In the genomic region with DNA sequence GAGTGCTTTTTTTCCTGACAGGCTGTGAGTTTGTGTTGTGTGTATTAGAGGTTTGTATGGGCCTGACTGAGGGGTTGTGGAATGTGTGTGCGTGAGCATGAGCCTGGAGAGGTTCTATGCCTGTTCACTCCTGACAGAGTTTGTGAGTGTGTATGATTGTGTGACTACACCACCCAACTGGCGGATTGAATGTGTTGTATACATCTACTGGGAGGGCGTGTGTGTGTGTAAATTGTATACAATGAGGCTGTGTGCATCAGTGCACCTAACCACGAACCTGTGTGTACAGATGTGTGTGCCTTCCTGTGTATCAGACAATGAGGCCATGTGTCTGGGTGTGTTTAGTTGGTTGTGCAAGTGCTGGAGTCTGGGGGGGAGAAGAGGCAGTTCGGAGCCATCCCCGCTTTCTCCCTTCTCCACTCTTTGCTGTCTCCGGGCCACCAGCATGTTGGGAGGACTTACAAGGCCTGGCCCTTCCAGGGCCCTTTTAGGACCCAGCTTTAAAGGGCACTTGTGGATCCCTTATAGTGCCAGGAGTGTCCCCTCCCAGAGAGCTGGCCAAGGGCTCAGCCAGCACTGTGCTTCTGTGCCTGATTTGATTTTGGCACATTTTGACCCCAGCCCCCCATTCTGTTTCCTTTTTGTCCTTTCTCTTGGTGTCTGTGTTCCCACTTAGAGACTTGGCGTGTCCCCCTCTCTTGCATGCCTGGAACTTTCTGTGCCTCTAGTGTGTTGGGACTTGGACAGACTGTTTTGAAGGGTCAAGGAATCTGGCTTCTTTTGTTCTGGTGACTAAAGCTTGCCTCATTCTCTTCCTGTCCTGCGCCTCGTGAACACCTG, we compare ENCODE assay signal across 8 cellular contexts. TPM values are rescaled to one million over a fixed set of nuclear protein-coding genes. Genes with fewer than 3 reads are reported as not detected.
DNase-seq lines count a peak whose midpoint lies in the region; ATAC-seq and TF ChIP-seq lines count a peak whose summit lies in the region.

No MANE protein-coding gene starts in this region.

- WGBS in transverse colon (ENCODE audit: low coverage in 1 of 2), 2 donors = 26 to 62% methylated on average over 4 to 10 of the region's 10 CpGs

- H2AFZ ChIP-seq in OCI-LY7 (ENCODE audit: low read length) = no peak overlapping the region; the same call in 1 of the 2 replicates

- H3K4me3 ChIP-seq in transverse colon (peak overlapping the region; percentile 67 to 78 (median 70)), OCI-LY7 (ENCODE audit: low read depth, low read length, poor library complexity, severe bottlenecking) (no peak overlapping the region)

- POLR2A ChIA-PET in OCI-LY7 (lab: Charles Lee) = no interaction called here

- no peaks in the 10 kb centered on the region for H3K9me2 ChIP-seq in OCI-LY7 (ENCODE audit: insufficient read depth, low read length)

- peak overlapping the region; percentile 88 for H3K4me3 Mint-ChIP-seq in chondrocyte (ENCODE audit: unreplicated experiment)

- ATAC-seq in GM21515 (IDR thresholded peaks at IDR 0.05; ENCODE audit: unreplicated experiment) = no peak

- BruUV-seq in OCI-LY7 (replicated peaks; lab: Mats Ljungman, UMichigan) = no TSS peak

- peak overlapping the region; percentile 82 to 91 (median 87) for H3K27ac ChIP-seq in transverse colon
- H3K27ac ChIP-seq in OCI-LY7 (ENCODE audit: low read depth, low read length, poor library complexity, severe bottlenecking) = no peak overlapping the region

- no peak overlapping the region for H3K4me2 ChIP-seq in OCI-LY7 (ENCODE audit: low read length)

- DNase-seq in C1 segment of cervical spinal cord (lab: John Stamatoyannopoulos, UW) (peak in 10 of 14 donors; percentile 21 to 83 (median 50)), LHCN-M2 (ENCODE audit: low read depth) (peak; percentile 44), chondrocyte (ENCODE audit: low spot score) (no peak), lung microvascular endothelial cell (ENCODE audit: low read depth in 2 of 2) (peak; percentile 42 to 45), transverse colon (peak; percentile 28), OCI-LY7 (ENCODE audit: low spot score) (no peak), dedifferentiated amniotic fluid mesenchymal stem cell (ENCODE audit: extremely low spot score) (no peak)

- H3K4me1 ChIP-seq in transverse colon (peaks cover 15 to 41% (median 27%) of the 10 kb centered on the region in 4 donors), OCI-LY7 (ENCODE audit: insufficient read depth, low read length, poor library complexity, severe bottlenecking) (peaks cover 6% of the 10 kb centered on the region)

- in situ Hi-C loops in transverse colon (cut with MboI; ENCODE audit: low pct_ligation_motif_present in 1 of 4, low pct_unique_long_range_greater_than_20kb in 1 of 4, low sequenced_read_pairs in 3 of 4) = no loop called here

- H4K20me1 ChIP-seq in OCI-LY7 (ENCODE audit: insufficient read depth, low read length) = no peaks in the 10 kb centered on the region

- H3K27ac Mint-ChIP-seq in chondrocyte (ENCODE audit: unreplicated experiment) = peak overlapping the region; percentile 53

- no peak for TF ChIP-seq CTCF in chondrocyte (IDR thresholded peaks at IDR 0.05)
- no peak for TF ChIP-seq CTCF in transverse colon (IDR thresholded peaks at IDR 0.05)
- no peak for TF ChIP-seq CTCF in OCI-LY7 (conservative IDR thresholded peaks at IDR 0.05; ENCODE audit: low read length)

- H3K9me3 ChIP-seq in transverse colon (no peaks in the 10 kb centered on the region), OCI-LY7 (ENCODE audit: low read length) (no peaks in the 10 kb centered on the region)

- peaks cover 42% of the 10 kb centered on the region for H3K4me1 Mint-ChIP-seq in chondrocyte (ENCODE audit: low read depth)

- H3K36me3 ChIP-seq in transverse colon (no peaks in the 10 kb centered on the region), OCI-LY7 (ENCODE audit: insufficient read depth, low read length) (no peaks in the 10 kb centered on the region)

- no peaks in the 10 kb centered on the region for H3K9me3 Mint-ChIP-seq in chondrocyte (ENCODE audit: low read depth)

- intact Hi-C loops in transverse colon (cut with DNase I; ENCODE audit: low total_unique reads) = no loop called here
- intact Hi-C loops in OCI-LY7 (cut with micrococcal nuclease; ENCODE audit: unreplicated experiment) = no loop called here

- H3K79me2 ChIP-seq in OCI-LY7 (ENCODE audit: insufficient read depth, low read depth, low read length) = no peaks in the 10 kb centered on the region

- no peak for TF ChIP-seq EP300 in transverse colon (IDR thresholded peaks at IDR 0.05; ENCODE audit: low read depth)

- H3K27me3 Mint-ChIP-seq in chondrocyte (ENCODE audit: low read depth) = no peaks in the 10 kb centered on the region

- no peak for TF ChIP-seq POLR2A in transverse colon (IDR thresholded peaks at IDR 0.05)

- H3K27me3 ChIP-seq in transverse colon = no peaks in the 10 kb centered on the region

- no peaks in the 10 kb centered on the region for H3K36me3 Mint-ChIP-seq in chondrocyte (ENCODE audit: low read depth)

- CTCF ChIA-PET in OCI-LY7 (lab: Charles Lee; ENCODE audit: unreplicated experiment) = no interaction called here

RNA-seq across cellular contexts. Expression of a gene that starts 1.3 kb away (rescaled TPM):
- total RNA-seq in LHCN-M2 (2014; rRNA removed) (25.6 and 26.5 TPM in 2 replicates), chondrocyte (29.6 to 43.5 TPM (median 41.5 TPM) in 3 replicates), lung microvascular endothelial cell (82.8 and 206 TPM in 2 replicates), transverse colon (100 to 1,000 TPM in 1 of 4 donors, 10 to 100 TPM in 3; 39.8 to 105 (median 56.2) TPM), OCI-LY7 (2022) (not detected in 2 replicates)
- 38.5 TPM for polyA plus RNA-seq in LHCN-M2 (2012)
- 0.28 and 0.38 TPM in 2 replicates for total RNA-seq in OCI-LY7 (2014; rRNA removed; shearing (Covaris generic))

Comparison
In these comparisons a context has a peak if more than half of its experiments do, and no peak if none do; other contexts are left out.
1. DNase-seq: peak in C1 segment of cervical spinal cord (10 of 14), LHCN-M2 (single experiment), lung microvascular endothelial cell (2 of 2) and transverse colon (single experiment); none in chondrocyte (single experiment), OCI-LY7 (single experiment) and dedifferentiated amniotic fluid mesenchymal stem cell (single experiment).
2. RNA of a gene that starts 1.3 kb away (total RNA-seq): 82.8 to 206 TPM in lung microvascular endothelial cell, 39.8 to 105 TPM in transverse colon, 29.6 to 43.5 TPM in chondrocyte and 25.6 to 26.5 TPM in LHCN-M2; 0.28 to 0.38 TPM in OCI-LY7; every median in the first group is over 10 times any median in the second.